In genomic region chr15:69116391-69116790, GRCh38 we compare ENCODE assay signal across 31 cellular contexts.
"Had no signal": no experiment of that assay in that cellular context is flagged by ENCODE, and none has a peak within 500 bp of the region (broad histone marks: within the 10 kb centered on the region; RNA-seq: fewer than 3 reads in every experiment).

No MANE protein-coding gene starts in this region.

- H3K4me3 Mint-ChIP-seq: activated CD8-positive, alpha-beta T cell treated with anti-CD3 and anti-CD28 coated beads for 36 hours; activated naive CD8-positive, alpha-beta T cell treated with anti-CD3 and anti-CD28 coated beads, Interleukin-2, amount 50 U/mL, for 24 hours; activated T-cell treated with anti-CD3 and anti-CD28 coated beads, Interleukin-2, amount 50 U/mL, for 24 hours; activated T-helper 1 cell treated with anti-CD3 and anti-CD28 coated beads, Interleukin-12 subunit alpha, Interleukin-12 subunit beta, Interleukin-2, Interleukin-4 antibody, amounts not matched to agents 30 ng/mL and 10 ng/mL and 1 ng/mL, durations not matched to agents 14 hours and 24 hours and 36 hours; T-cell had no signal

- H3K4me3 ChIP-seq: ascending aorta, body of pancreas, SK-N-MC had no signal

- H3K9me3 Mint-ChIP-seq: activated CD8-positive, alpha-beta T cell treated with anti-CD3 and anti-CD28 coated beads for 36 hours; activated naive CD4-positive, alpha-beta T cell treated with anti-CD3 and anti-CD28 coated beads, Interleukin-2, amount 50 U/mL, for 72 hours; activated naive CD8-positive, alpha-beta T cell treated with anti-CD3 and anti-CD28 coated beads, Interleukin-2, amount 50 U/mL, for 24 hours; activated T-cell treated with anti-CD3 and anti-CD28 coated beads, Interleukin-2, amount 50 U/mL, for 24 hours; activated T-helper 1 cell treated with anti-CD3 and anti-CD28 coated beads, Interleukin-12 subunit alpha, Interleukin-12 subunit beta, Interleukin-2, Interleukin-4 antibody, amounts not matched to agents 30 ng/mL and 10 ng/mL and 1 ng/mL, durations not matched to agents 14 hours and 24 hours and 36 hours; T-cell had no signal

- H3K9ac ChIP-seq: KMS-11 had no signal

- H3K36me3 Mint-ChIP-seq: activated naive CD4-positive, alpha-beta T cell treated with anti-CD3 and anti-CD28 coated beads, Interleukin-2, amount 50 U/mL, for 72 hours; T-cell had no signal

- H3K36me3 ChIP-seq: ascending aorta had no signal

- H3K27ac ChIP-seq: ascending aorta, body of pancreas, KMS-11, SK-N-MC, VCaP had no signal

- DNase-seq: activated CD4-positive, alpha-beta T cell treated with anti-CD3 and anti-CD28 coated beads for 4 hours; activated CD8-positive, alpha-beta memory T cell treated with anti-CD3 and anti-CD28 coated beads, Interleukin-2, amount 50 U/mL, for 48 hours; activated CD8-positive, alpha-beta T cell treated with anti-CD3 and anti-CD28 coated beads for 36 hours; activated effector memory CD4-positive, alpha-beta T cell treated with Interleukin-2 at 50 U/mL for 16 hours; activated naive CD4-positive, alpha-beta T cell treated with Interleukin-2 at 50 U/mL for 16 hours; activated naive CD8-positive, alpha-beta T cell treated with anti-CD3 and anti-CD28 coated beads, Interleukin-2, amount 50 U/mL, for 24 hours; activated T-cell treated with anti-CD3 and anti-CD28 coated beads, Interleukin-2, amount 50 U/mL, for 24 hours; amniotic stem cell; body of pancreas; central memory CD4-positive, alpha-beta T cell; NCI-H1092 treated with DMSO at 0.1 percent for 48 hours; NCI-H1417 treated with DMSO at 0.1 percent for 48 hours; NCI-H1694; NCI-H2029; NCI-H2107; NCI-H446; NCI-H524; NCI-H748 treated with DMSO at 0.1 percent for 48 hours; RPMI8226; T-cell; T-helper 2 cell; T1000 had no signal

- H3K4me2 ChIP-seq: KMS-11 had no signal

- H3K9me3 ChIP-seq: ascending aorta, body of pancreas had no signal

- H3K27ac Mint-ChIP-seq: activated CD8-positive, alpha-beta T cell treated with anti-CD3 and anti-CD28 coated beads for 36 hours; activated naive CD4-positive, alpha-beta T cell treated with anti-CD3 and anti-CD28 coated beads, Interleukin-2, amount 50 U/mL, for 72 hours; activated naive CD8-positive, alpha-beta T cell treated with anti-CD3 and anti-CD28 coated beads, Interleukin-2, amount 50 U/mL, for 24 hours; activated T-cell treated with anti-CD3 and anti-CD28 coated beads, Interleukin-2, amount 50 U/mL, for 24 hours; activated T-helper 1 cell treated with anti-CD3 and anti-CD28 coated beads, Interleukin-12 subunit alpha, Interleukin-12 subunit beta, Interleukin-2, Interleukin-4 antibody, amounts not matched to agents 30 ng/mL and 10 ng/mL and 1 ng/mL, durations not matched to agents 14 hours and 24 hours and 36 hours; T-cell had no signal

- H3K4me1 ChIP-seq: ascending aorta, body of pancreas had no signal

- ATAC-seq: activated CD8-positive, alpha-beta T cell treated with anti-CD3 and anti-CD28 coated beads for 36 hours; activated naive CD4-positive, alpha-beta T cell treated with anti-CD3 and anti-CD28 coated beads, Interleukin-2, amount 50 U/mL, for 72 hours; activated naive CD8-positive, alpha-beta T cell treated with anti-CD3 and anti-CD28 coated beads, Interleukin-2, amount 50 U/mL, for 24 hours; body of pancreas; Panc1; Right ventricle myocardium inferior; T-cell had no signal

- FAIRE-seq: bronchial epithelial cell had no signal

- H3K27me3 ChIP-seq: ascending aorta, body of pancreas had no signal
